Comparison of ENCODE assay signal across 18 cellular contexts in genomic region chr4:15042529-15043167, GRCh38. TPM values are rescaled to one million over a fixed set of nuclear protein-coding genes. Genes with fewer than 3 reads are reported as not detected.
DNase-seq lines count a peak whose midpoint lies in the region; ATAC-seq and TF ChIP-seq lines count a peak whose summit lies in the region.
"Had no signal": no experiment of that assay in that cellular context is flagged by ENCODE, and none has a peak within 500 bp of the region (broad histone marks: within the 10 kb centered on the region; RNA-seq: fewer than 3 reads in every experiment).

No MANE protein-coding gene starts in this region.

- H3K4me3 Mint-ChIP-seq in MCF 10A (ENCODE audit: unreplicated experiment) (no peak overlapping the region), chondrocyte (ENCODE audit: unreplicated experiment) (no peak overlapping the region)
- no peak overlapping the region for H3K4me3 Mint-ChIP-seq in activated T-cell treated with anti-CD3 and anti-CD28 coated beads, Interleukin-2, amount 50 U/mL, for 4 hours
- H3K4me3 Mint-ChIP-seq: brain; CD4-positive, alpha-beta memory T cell; IgD-negative memory B cell; stimulated activated naive CD8-positive, alpha-beta T cell treated with anti-CD3 and anti-CD28 coated beads, Interleukin-15, Interleukin-2, amounts not matched to agents 100 ng/mL and 50 ng/mL, for 24 hours had no signal

- ATAC-seq in HG02610 (IDR thresholded peaks at IDR 0.05; ENCODE audit: unreplicated experiment) (no peak), GM21360 (IDR thresholded peaks at IDR 0.05; ENCODE audit: unreplicated experiment) (no peak)
- ATAC-seq in activated T-cell treated with anti-CD3 and anti-CD28 coated beads, Interleukin-2, amount 50 U/mL, for 4 hours = no peak

- peaks cover 32% of the 10 kb centered on the region for H3K36me3 Mint-ChIP-seq in MCF 10A (ENCODE audit: insufficient read depth, unreplicated experiment)
- H3K36me3 Mint-ChIP-seq in chondrocyte (ENCODE audit: low read depth) = peaks cover 17% of the 10 kb centered on the region
- H3K36me3 Mint-ChIP-seq in activated T-cell treated with anti-CD3 and anti-CD28 coated beads, Interleukin-2, amount 50 U/mL, for 4 hours (ENCODE audit: insufficient read depth) = peaks cover 16% of the 10 kb centered on the region

- H3K4me1 ChIP-seq in breast epithelium = no peaks in the 10 kb centered on the region

- BruUV-seq in MCF 10A (replicated peaks; lab: Mats Ljungman, UMichigan) = no TSS peak

- no peak overlapping the region for H3K27ac ChIP-seq in breast epithelium

- CTCF ChIA-PET in MCF 10A (lab: Yijun Ruan, JAX) = interaction anchor here (0.6 to 1.5 kb wide), 6 partner anchors 8 to 1394 kb away, joined by 3 to 11 read pairs (median 3); no protein-coding TSS in a partner anchor

- H3K4me1 Mint-ChIP-seq in MCF 10A (ENCODE audit: insufficient read depth, unreplicated experiment) (peaks cover 21% of the 10 kb centered on the region), chondrocyte (ENCODE audit: low read depth) (peaks cover 67% of the 10 kb centered on the region)
- H3K4me1 Mint-ChIP-seq in activated T-cell treated with anti-CD3 and anti-CD28 coated beads, Interleukin-2, amount 50 U/mL, for 4 hours (ENCODE audit: low read depth) = peaks cover 5% of the 10 kb centered on the region

- TF ChIP-seq CTCF in MCF 10A (IDR thresholded peaks at IDR 0.05; ENCODE audit: unreplicated experiment) (no peak), breast epithelium (IDR thresholded peaks at IDR 0.05) (no peak), chondrocyte (IDR thresholded peaks at IDR 0.05) (no peak)

- peak overlapping the region; percentile 25 for H3K27ac Mint-ChIP-seq in MCF 10A (ENCODE audit: low read depth, unreplicated experiment)
- peak overlapping the region; percentile 88 for H3K27ac Mint-ChIP-seq in chondrocyte (ENCODE audit: unreplicated experiment)
- H3K27ac Mint-ChIP-seq: brain; CD4-positive, alpha-beta memory T cell; IgD-negative memory B cell; stimulated activated naive CD8-positive, alpha-beta T cell treated with anti-CD3 and anti-CD28 coated beads, Interleukin-15, Interleukin-2, amounts not matched to agents 100 ng/mL and 50 ng/mL, for 24 hours had no signal

- H3K27me3 ChIP-seq in breast epithelium = no peaks in the 10 kb centered on the region

- TF ChIP-seq POLR2A in breast epithelium (IDR thresholded peaks at IDR 0.05) = no peak

- H3K4me3 ChIP-seq in breast epithelium = no peak overlapping the region

- DNase-seq in MCF 10A (ENCODE audit: unreplicated experiment) (no peak), breast epithelium (ENCODE audit: low spot score in 2 of 2) (no peak), chondrocyte (ENCODE audit: low spot score) (no peak), left kidney (ENCODE audit: low read depth, low spot score) (peak; percentile 7), DMS53 (lab: John Stamatoyannopoulos, UW) (no peak)
- DNase-seq in activated T-cell treated with anti-CD3 and anti-CD28 coated beads, Interleukin-2, amount 50 U/mL, for 4 hours = no peak
- DNase-seq: 8988T; activated gamma-delta T cell; CD4-positive, alpha-beta memory T cell; HCEC 1CT; NCI-H2227 treated with DMSO at 0.1 percent for 48 hours; stimulated activated CD4-positive, alpha-beta T cell treated with anti-CD3 and anti-CD28 coated beads, Interleukin-12 subunit alpha, Interleukin-12 subunit beta, amount 100 ng/mL, for 4 hours had no signal

- intact Hi-C loops in MCF 10A (cut with micrococcal nuclease) (loop anchor here (1.0 kb wide), 1 partner anchor 120 kb away; no protein-coding TSS in a partner anchor), breast epithelium (cut with DNase I; ENCODE audit: low total_unique reads) (no loop called here)

- no peaks in the 10 kb centered on the region for H3K36me3 ChIP-seq in breast epithelium

- H3K9me3 Mint-ChIP-seq in MCF 10A (ENCODE audit: unreplicated experiment) = no peaks in the 10 kb centered on the region
- no peaks in the 10 kb centered on the region for H3K9me3 Mint-ChIP-seq in chondrocyte (ENCODE audit: low read depth)
- no peaks in the 10 kb centered on the region for H3K9me3 Mint-ChIP-seq in activated T-cell treated with anti-CD3 and anti-CD28 coated beads, Interleukin-2, amount 50 U/mL, for 4 hours
- H3K9me3 Mint-ChIP-seq: CD4-positive, alpha-beta memory T cell; IgD-negative memory B cell; stimulated activated naive CD8-positive, alpha-beta T cell treated with anti-CD3 and anti-CD28 coated beads, Interleukin-15, Interleukin-2, amounts not matched to agents 100 ng/mL and 50 ng/mL, for 24 hours had no signal

- H3K27me3 Mint-ChIP-seq in MCF 10A (ENCODE audit: insufficient read depth, unreplicated experiment) = no peaks in the 10 kb centered on the region
- no peaks in the 10 kb centered on the region for H3K27me3 Mint-ChIP-seq in chondrocyte (ENCODE audit: low read depth)
- no peaks in the 10 kb centered on the region for H3K27me3 Mint-ChIP-seq in activated T-cell treated with anti-CD3 and anti-CD28 coated beads, Interleukin-2, amount 50 U/mL, for 4 hours (ENCODE audit: low read depth)
- H3K27me3 Mint-ChIP-seq: brain; CD4-positive, alpha-beta memory T cell; IgD-negative memory B cell; stimulated activated naive CD8-positive, alpha-beta T cell treated with anti-CD3 and anti-CD28 coated beads, Interleukin-15, Interleukin-2, amounts not matched to agents 100 ng/mL and 50 ng/mL, for 24 hours had no signal

- H3K9me3 ChIP-seq in breast epithelium = no peaks in the 10 kb centered on the region

- POLR2A ChIA-PET in MCF 10A (lab: Yijun Ruan, JAX) = interaction anchor here (0.9 to 1.8 kb wide), 5 partner anchors 8 to 186 kb away, joined by 3 to 9 read pairs (median 5); no protein-coding TSS in a partner anchor

RNA-seq across cellular contexts. Expression of gene CPEB2, which starts 40.4 kb away (rescaled TPM):
- 13.8 and 21.8 TPM in 2 replicates for total RNA-seq in MCF 10A (2022)
- total RNA-seq in breast epithelium = 10 to 100 TPM; 16.7 to 33.4 (median 26.4) TPM
- 35.4 to 47.0 TPM (median 38.7 TPM) in 3 replicates for total RNA-seq in chondrocyte
- 1 to 10 TPM; 4.8 to 8.7 (median 8.2) TPM for total RNA-seq in activated T-cell treated with anti-CD3 and anti-CD28 coated beads, Interleukin-2, amount 50 U/mL, for 4 hours
- total RNA-seq: G401 had no signal
